8 cellular contexts compared by ENCODE assay signal in genomic region chr1:8025671-8026144, GRCh38. TPM values are rescaled to one million over a fixed set of nuclear protein-coding genes. Genes with fewer than 3 reads are reported as not detected.
DNase-seq lines count a peak whose midpoint lies in the region; ATAC-seq, FAIRE-seq and TF ChIP-seq lines count a peak whose summit lies in the region.

No MANE protein-coding gene starts in this region.

- peaks cover 50% of the 10 kb centered on the region for H3F3A ChIP-seq in GM23248 (ENCODE audit: insufficient read depth)

- H4K20me1 ChIP-seq in GM23248 (ENCODE audit: insufficient read depth), result peaks cover 7% of the 10 kb centered on the region; the same call in 1 of the 2 replicates

- peak overlapping the region; percentile 18; the same call in 1 of the 2 replicates for H2AFZ ChIP-seq in GM23248

- peak overlapping the region; percentile 15; the same call in 1 of the 2 replicates for H3K27ac ChIP-seq in GM23248
- peak overlapping the region; percentile 96 for H3K27ac ChIP-seq in left ventricle myocardium inferior (replicated peaks)
- peak overlapping the region; percentile 79 to 89 for H3K27ac ChIP-seq in small intestine (ENCODE audit: low read depth in 1 of 2, low read length in 1 of 2)

- H3K9me3 ChIP-seq in GM23248 (ENCODE audit: low read depth) (no peaks in the 10 kb centered on the region), left ventricle myocardium inferior (replicated peaks) (no peaks in the 10 kb centered on the region), small intestine (ENCODE audit: control insufficient read depth, low read depth) (no peaks in the 10 kb centered on the region)

- in situ Hi-C loops in GM23248 (cut with MboI), result loop anchor here (25.0 kb wide), 1 partner anchor 212 kb away; no protein-coding TSS in a partner anchor

- no peak for TF ChIP-seq CTCF in GM06990 (IDR thresholded peaks at IDR 0.05; ENCODE audit: insufficient read depth, low read length, poor library complexity, severe bottlenecking)
- TF ChIP-seq CTCF in WI38 (IDR thresholded peaks at IDR 0.05; ENCODE audit: low read depth, low read length), result no peak
- no peak for TF ChIP-seq CTCF in left ventricle myocardium inferior (IDR thresholded peaks at IDR 0.05; ENCODE audit: borderline replicate concordance)

- WGBS in GM23248 (ENCODE audit: low coverage in 1 of 2, low lambda C conversion rate in 2 of 2, missing lambda C conversion rate in 2 of 2), 2 experiments, result 0 to 1% methylated on average over 35 to 36 of the region's 69 CpGs
- 1 to 2% (median 1%) methylated on average over 30 to 69 of the region's 69 CpGs for WGBS in small intestine, 3 donors

- peak overlapping the region; percentile 92 for H3K4me2 ChIP-seq in GM23248 (ENCODE audit: unreplicated experiment)

- H3K4me1 ChIP-seq in GM23248 (ENCODE audit: insufficient read depth), result peaks cover 54% of the 10 kb centered on the region
- peaks cover 69% of the 10 kb centered on the region for H3K4me1 ChIP-seq in left ventricle myocardium inferior
- H3K4me1 ChIP-seq in small intestine (ENCODE audit: control insufficient read depth in 2 of 2, insufficient read depth in 1 of 2, low read depth in 1 of 2, low read length in 1 of 2), result peaks cover 2% of the 10 kb centered on the region in 2 donors

- H3K36me3 ChIP-seq in GM06990 (ENCODE audit: control insufficient read depth, insufficient read depth, low read length), result no peaks in the 10 kb centered on the region
- no peaks in the 10 kb centered on the region for H3K36me3 ChIP-seq in GM23248 (ENCODE audit: low read depth)
- no peaks in the 10 kb centered on the region for H3K36me3 ChIP-seq in left ventricle myocardium inferior
- H3K36me3 ChIP-seq in small intestine (ENCODE audit: control insufficient read depth in 2 of 2, insufficient read depth in 2 of 2, low read length in 2 of 2), result no peaks in the 10 kb centered on the region

- H3K27me3 ChIP-seq in GM06990 (replicated peaks; ENCODE audit: control insufficient read depth, insufficient read depth, low read length), result no peaks in the 10 kb centered on the region; the same call in 1 of the 2 replicates
- H3K27me3 ChIP-seq in GM23248 (replicated peaks; ENCODE audit: insufficient read depth), result no peaks in the 10 kb centered on the region
- no peaks in the 10 kb centered on the region for H3K27me3 ChIP-seq in left ventricle myocardium inferior (ENCODE audit: low read depth)
- H3K27me3 ChIP-seq in small intestine (ENCODE audit: control insufficient read depth in 2 of 2, insufficient read depth in 2 of 2, low read length in 2 of 2), result no peaks in the 10 kb centered on the region

- FAIRE-seq in small intestine (lab: Jason Lieb, UNC), result no peak

- H3K4me3 ChIP-seq in GM06990 (replicated peaks; ENCODE audit: low read depth, low read length) (peak overlapping the region; percentile 53), GM23248 (peak overlapping the region; percentile 80), WI38 (ENCODE audit: low read depth, low read length) (peak overlapping the region; percentile 91), left ventricle myocardium inferior (peak overlapping the region; percentile 94), small intestine (ENCODE audit: low read depth in 1 of 2, low read length in 2 of 2) (peak overlapping the region; percentile 84 to 99)

- ATAC-seq in GM19328 (IDR thresholded peaks at IDR 0.05; ENCODE audit: unreplicated experiment), result no peak

- DNase-seq in GM06990 (ENCODE audit: extremely low read depth, insufficient read length), result peak; percentile 20
- peak; percentile 53 for DNase-seq in GM23248
- DNase-seq in left ventricle myocardium inferior, result no peak
- no peak for DNase-seq in small intestine
- no peak for DNase-seq in NCI-H524 (lab: John Stamatoyannopoulos, UW)
- no peak for DNase-seq in GM19238 (ENCODE audit: insufficient read length, low spot score)

- peaks cover 53% of the 10 kb centered on the region for H3K79me2 ChIP-seq in GM23248 (ENCODE audit: insufficient read depth)

- intact Hi-C loops in left ventricle myocardium inferior (cut with micrococcal nuclease), result no loop called here

- H3K9ac ChIP-seq in GM23248, result peak overlapping the region; percentile 83

- H3K9me2 ChIP-seq in GM23248 (ENCODE audit: insufficient read depth), result no peaks in the 10 kb centered on the region

RNA-seq across cellular contexts. Expression of gene ERRFI1, which starts 0.4 kb away (rescaled TPM):
- 50.8 and 55.1 TPM in 2 replicates for total RNA-seq in GM23248 (2014; rRNA removed; shearing (Covaris generic))
- polyA plus RNA-seq in GM23248 (2016; fragmentation: Nextera tagmentation; extraction: Ambion mirVana), result 29.7 and 31.3 TPM in 2 replicates
- 10.8 TPM for total RNA-seq in left ventricle myocardium inferior
- polyA plus RNA-seq in small intestine, result 10 to 100 TPM; 32.5 to 39.1 (median 35.7) TPM

Comparison
In these comparisons a context has a peak if more than half of its experiments do, and no peak if none do; other contexts are left out.
1. DNase-seq: peak in GM06990 (single experiment) and GM23248 (single experiment); none in left ventricle myocardium inferior (single experiment), small intestine (single experiment), NCI-H524 (0 of 2) and GM19238 (single experiment).
2. H3K27ac ChIP-seq: peak in every context shown above with its lines; median percentile 96 in left ventricle myocardium inferior; 84 in small intestine; 15 in GM23248.
3. Peak in every context shown above with its lines, with median percentiles within 50 percentile points of each other: H3K4me3 ChIP-seq.